10 cellular contexts compared by ENCODE assay signal in the genomic region with DNA sequence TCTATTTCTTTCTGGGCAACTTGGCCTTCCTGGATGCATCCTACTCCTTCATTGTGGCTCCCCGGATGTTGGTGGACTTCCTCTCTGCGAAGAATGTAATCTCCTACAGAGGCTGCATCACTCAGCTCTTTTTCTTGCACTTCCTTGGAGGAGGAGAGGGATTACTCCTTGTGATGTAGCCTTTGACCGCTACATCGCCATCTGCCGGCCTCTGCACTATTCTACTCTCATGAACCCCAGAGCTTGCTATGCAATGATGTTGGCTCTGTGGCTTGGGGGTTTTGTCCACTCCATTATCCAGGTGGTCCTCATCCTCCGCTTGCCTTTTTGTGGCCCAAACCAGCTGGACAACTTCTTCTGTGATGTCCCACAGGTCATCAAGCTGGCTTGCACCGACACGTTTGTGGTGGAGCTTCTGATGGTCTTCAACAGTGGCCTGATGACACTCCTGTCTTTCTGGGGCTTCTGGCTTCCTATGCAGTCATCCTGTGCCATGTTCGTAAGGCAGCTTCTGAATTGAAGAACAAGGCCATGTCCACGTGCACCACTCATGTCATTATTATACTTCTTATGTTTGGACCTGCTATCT. TPM values are rescaled to one million over a fixed set of nuclear protein-coding genes. Genes with fewer than 3 reads are reported as not detected.
"Had no signal": no experiment of that assay in that cellular context is flagged by ENCODE, and none has a peak within 500 bp of the region (broad histone marks: within the 10 kb centered on the region; RNA-seq: fewer than 3 reads in every experiment).

No MANE protein-coding gene starts in this region.

RNA-seq across cellular contexts. Expression of a gene that starts 7.0 kb away (rescaled TPM):
- total RNA-seq: activated CD8-positive, alpha-beta T cell treated with anti-CD3 and anti-CD28 coated beads for 36 hours; activated naive CD8-positive, alpha-beta T cell treated with anti-CD3 and anti-CD28 coated beads, Interleukin-2, amount 10 ng/mL, durations not matched to agents 7 days and 5 days; activated T-cell treated with anti-CD3 and anti-CD28 coated beads, Interleukin-2, amount 50 U/mL, for 72 hours; activated T-helper 2 cell treated with anti-CD3 and anti-CD28 coated beads, Interferon-gamma antibody, Interleukin-2, Interleukin-4, amounts not matched to agents 10 μg/mL and 5 μg/mL and 100 μg/mL, durations not matched to agents 14 hours and 24 hours and 36 hours; adrenal gland; cardiac septum; cerebellum; colonic mucosa; dermis blood vessel endothelial cell; T-helper 1 cell treated with Interleukin-12 subunit alpha and Interleukin-12 subunit beta and Interleukin-4 antibody, amounts not matched to agents 30 ng/mL and 1 ng/mL, for 36 hours had no signal
- polyA plus RNA-seq: adrenal gland had no signal

RNA-seq across cellular contexts. Expression of a gene that starts 23.3 kb away (rescaled TPM):
- total RNA-seq: activated CD8-positive, alpha-beta T cell treated with anti-CD3 and anti-CD28 coated beads for 36 hours; activated naive CD8-positive, alpha-beta T cell treated with anti-CD3 and anti-CD28 coated beads, Interleukin-2, amount 10 ng/mL, durations not matched to agents 7 days and 5 days; activated T-cell treated with anti-CD3 and anti-CD28 coated beads, Interleukin-2, amount 50 U/mL, for 72 hours; activated T-helper 2 cell treated with anti-CD3 and anti-CD28 coated beads, Interferon-gamma antibody, Interleukin-2, Interleukin-4, amounts not matched to agents 10 μg/mL and 5 μg/mL and 100 μg/mL, durations not matched to agents 14 hours and 24 hours and 36 hours; adrenal gland; cardiac septum; cerebellum; colonic mucosa; dermis blood vessel endothelial cell; T-helper 1 cell treated with Interleukin-12 subunit alpha and Interleukin-12 subunit beta and Interleukin-4 antibody, amounts not matched to agents 30 ng/mL and 1 ng/mL, for 36 hours had no signal
- polyA plus RNA-seq: adrenal gland had no signal

RNA-seq across cellular contexts. Expression of a gene that starts 53.2 kb away (rescaled TPM):
- total RNA-seq: activated CD8-positive, alpha-beta T cell treated with anti-CD3 and anti-CD28 coated beads for 36 hours; activated naive CD8-positive, alpha-beta T cell treated with anti-CD3 and anti-CD28 coated beads, Interleukin-2, amount 10 ng/mL, durations not matched to agents 7 days and 5 days; activated T-cell treated with anti-CD3 and anti-CD28 coated beads, Interleukin-2, amount 50 U/mL, for 72 hours; activated T-helper 2 cell treated with anti-CD3 and anti-CD28 coated beads, Interferon-gamma antibody, Interleukin-2, Interleukin-4, amounts not matched to agents 10 μg/mL and 5 μg/mL and 100 μg/mL, durations not matched to agents 14 hours and 24 hours and 36 hours; adrenal gland; cardiac septum; cerebellum; colonic mucosa; dermis blood vessel endothelial cell; T-helper 1 cell treated with Interleukin-12 subunit alpha and Interleukin-12 subunit beta and Interleukin-4 antibody, amounts not matched to agents 30 ng/mL and 1 ng/mL, for 36 hours had no signal
- polyA plus RNA-seq: adrenal gland had no signal
